In the genomic region with DNA sequence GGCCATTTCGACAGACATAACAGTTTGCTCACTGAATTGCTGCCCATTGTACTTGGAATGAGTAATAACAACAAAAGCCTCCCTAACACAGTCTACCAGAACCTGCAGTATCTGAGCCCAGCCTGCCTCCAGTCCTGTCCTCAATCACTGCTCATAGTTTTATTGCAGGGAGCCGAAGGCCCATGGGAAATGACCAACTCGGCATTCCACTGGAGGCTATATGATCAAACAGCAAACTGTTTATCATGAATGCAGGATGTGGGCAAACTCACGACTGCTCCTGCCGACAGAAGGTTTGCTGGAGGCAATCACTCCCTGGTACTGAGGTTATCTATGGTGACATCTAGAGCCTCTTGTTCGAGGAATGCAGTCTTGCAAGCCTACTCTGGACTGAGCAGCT, we compare ENCODE assay signal across 19 cellular contexts. TPM values are rescaled to one million over a fixed set of nuclear protein-coding genes. Genes with fewer than 3 reads are reported as not detected.
DNase-seq lines count a peak whose midpoint lies in the region; ATAC-seq and TF ChIP-seq lines count a peak whose summit lies in the region.
"Had no signal": no experiment of that assay in that cellular context is flagged by ENCODE, and none has a peak within 500 bp of the region (broad histone marks: within the 10 kb centered on the region; RNA-seq: fewer than 3 reads in every experiment).

No MANE protein-coding gene starts in this region.

- no peaks in the 10 kb centered on the region for H4K20me1 ChIP-seq in DOHH2 (ENCODE audit: control insufficient read depth, insufficient read depth, low read depth, low read length)
- no peaks in the 10 kb centered on the region for H4K20me1 ChIP-seq in PC-3 (ENCODE audit: low read length)

- H3K27me3 ChIP-seq in DOHH2 (ENCODE audit: control insufficient read depth, low read length) (no peaks in the 10 kb centered on the region), PC-3 (ENCODE audit: low read length) (no peaks in the 10 kb centered on the region), colonic mucosa (no peaks in the 10 kb centered on the region), mesendoderm (ENCODE audit: insufficient read depth, low read length, poor library complexity) (no peaks in the 10 kb centered on the region)

- POLR2A ChIA-PET in PC-3 (lab: Charles Lee; ENCODE audit: unreplicated experiment) (no interaction called here), WTC11 (lab: Charles Lee) (no interaction called here)
- POLR2A ChIA-PET in activated CD4-positive, alpha-beta T cell treated with anti-CD3 and anti-CD28 coated beads, Interleukin-2, amount 10 ng/mL, durations not matched to agents 7 days and 5 days (lab: Charles Lee), result no interaction called here

- no peak overlapping the region for H3K23ac ChIP-seq in mesendoderm (ENCODE audit: low read length)

- intact Hi-C loops in PC-3 (cut with micrococcal nuclease), result loop anchor here (2.0 kb wide), 1 partner anchor 22 kb away; no protein-coding TSS in a partner anchor
- intact Hi-C loops in colonic mucosa (cut with DNase I), result no loop called here

- peaks cover 10% of the 10 kb centered on the region for H3K36me3 Mint-ChIP-seq in WTC11
- peaks cover 2% of the 10 kb centered on the region for H3K36me3 Mint-ChIP-seq in activated CD4-positive, alpha-beta T cell treated with anti-CD3 and anti-CD28 coated beads, Interleukin-2, amount 10 ng/mL, durations not matched to agents 7 days and 5 days (ENCODE audit: low read depth)

- H3K4me1 ChIP-seq in DOHH2 (ENCODE audit: control insufficient read depth, low read length), result peaks cover 83% of the 10 kb centered on the region
- peaks cover 71% of the 10 kb centered on the region for H3K4me1 ChIP-seq in PC-3 (ENCODE audit: insufficient read depth, low read length)
- H3K4me1 ChIP-seq in colonic mucosa, result peaks cover 10% of the 10 kb centered on the region
- no peaks in the 10 kb centered on the region for H3K4me1 ChIP-seq in mesendoderm (ENCODE audit: control insufficient read depth, low read depth, low read length)
- H3K4me1 ChIP-seq: esophagus muscularis mucosa had no signal

- H3K4me3 ChIP-seq in DOHH2 (ENCODE audit: low read length) (peak overlapping the region; percentile 59), PC-3 (ENCODE audit: low read length) (0 out of 2 replicates have a peak overlapping the region, but pooled peaks have one; percentile 3), colonic mucosa (no peak overlapping the region), mesendoderm (ENCODE audit: low read length) (no peak overlapping the region)
- H3K4me3 ChIP-seq: esophagus muscularis mucosa, stomach had no signal

- no peak overlapping the region for H4K5ac ChIP-seq in mesendoderm (ENCODE audit: low read length)

- no peaks in the 10 kb centered on the region for H3K9me2 ChIP-seq in DOHH2 (replicated peaks; ENCODE audit: control insufficient read depth, low read length)
- H3K9me2 ChIP-seq in PC-3 (replicated peaks; ENCODE audit: low read length), result no peaks in the 10 kb centered on the region

- no peak overlapping the region for H2BK120ac ChIP-seq in mesendoderm (ENCODE audit: low read depth, low read length)

- H3K27ac ChIP-seq in DOHH2 (ENCODE audit: low read depth, low read length), result peak overlapping the region; percentile 93
- H3K27ac ChIP-seq in PC-3 (ENCODE audit: low read length), result peak overlapping the region; percentile 79
- H3K27ac ChIP-seq in colonic mucosa, result no peak overlapping the region
- no peak overlapping the region for H3K27ac ChIP-seq in mesendoderm (ENCODE audit: low read depth, low read length)
- H3K27ac ChIP-seq: esophagus muscularis mucosa had no signal

- DNase-seq in PC-3 (peak; percentile 89), colonic mucosa (peak; percentile 15), mesendoderm (peak; percentile 59), RKO (ENCODE audit: low spot score) (no peak), WTC11 (ENCODE audit: low spot score) (no peak)
- no peak for DNase-seq in activated CD4-positive, alpha-beta T cell treated with anti-CD3 and anti-CD28 coated beads, Interleukin-2, amount 50 U/mL, for 1 hour
- no peak for DNase-seq in activated CD4-positive, alpha-beta T cell treated with anti-CD3 and anti-CD28 coated beads, Interleukin-2, amount 10 ng/mL, durations not matched to agents 7 days and 5 days
- DNase-seq: activated B cell treated with CpG ODN at 0.5 μM for 24 hours; activated CD8-positive, alpha-beta memory T cell treated with anti-CD3 and anti-CD28 coated beads, Interleukin-2, amount 10 ng/mL, durations not matched to agents 7 days and 5 days; activated gamma-delta T cell; aorta; cortex of kidney; NCI-H1694 treated with DMSO at 0.1 percent for 48 hours; NCI-H510A treated with DMSO at 0.1 percent for 48 hours; stimulated activated CD4-positive, alpha-beta T cell treated with anti-CD3 and anti-CD28 coated beads, Interleukin-15, amount 100 ng/mL, for 24 hours; stomach had no signal

- no peaks in the 10 kb centered on the region for H3K79me1 ChIP-seq in mesendoderm (ENCODE audit: low read length)

- ATAC-seq in PC-3 (peak; percentile 72), WTC11 (no peak)
- ATAC-seq: activated CD8-positive, alpha-beta memory T cell treated with anti-CD3 and anti-CD28 coated beads, Interleukin-2, amount 10 ng/mL, durations not matched to agents 7 days and 5 days; natural killer cell treated with Interleukin-12 subunit alpha and Interleukin-12 subunit beta and Interleukin-15 and Interleukin-18, amount 100 ng/mL, for 72 hours had no signal

- H3K79me2 ChIP-seq in DOHH2 (ENCODE audit: control insufficient read depth, low read length) (no peaks in the 10 kb centered on the region), PC-3 (ENCODE audit: low read length) (no peaks in the 10 kb centered on the region), mesendoderm (ENCODE audit: control insufficient read depth, insufficient read depth, low read length) (no peaks in the 10 kb centered on the region)

- H3K27ac Mint-ChIP-seq in WTC11, result no peak overlapping the region
- H3K27ac Mint-ChIP-seq in activated CD4-positive, alpha-beta T cell treated with anti-CD3 and anti-CD28 coated beads, Interleukin-2, amount 10 ng/mL, durations not matched to agents 7 days and 5 days, result no peak overlapping the region
- H3K27ac Mint-ChIP-seq: activated CD8-positive, alpha-beta memory T cell treated with anti-CD3 and anti-CD28 coated beads, Interleukin-2, amount 10 ng/mL, durations not matched to agents 7 days and 5 days; natural killer cell treated with Interleukin-12 subunit alpha and Interleukin-12 subunit beta and Interleukin-15 and Interleukin-18, amount 100 ng/mL, for 72 hours had no signal

- peaks cover 16% of the 10 kb centered on the region; the same call in 1 of the 2 replicates for H3K9me3 ChIP-seq in DOHH2 (ENCODE audit: control insufficient read depth, insufficient read depth, low read length)
- peaks cover 18% of the 10 kb centered on the region; the same call in 1 of the 2 replicates for H3K9me3 ChIP-seq in PC-3 (ENCODE audit: low read length)
- H3K9me3 ChIP-seq in colonic mucosa, result no peaks in the 10 kb centered on the region

- peak overlapping the region; percentile 90 for H3K4me2 ChIP-seq in DOHH2 (ENCODE audit: low read length)
- peak overlapping the region; percentile 64 for H3K4me2 ChIP-seq in PC-3 (ENCODE audit: low read length)
- H3K4me2 ChIP-seq in mesendoderm (ENCODE audit: low read length), result no peak overlapping the region

- peaks cover 31% of the 10 kb centered on the region for H3K9me3 Mint-ChIP-seq in WTC11
- H3K9me3 Mint-ChIP-seq in activated CD4-positive, alpha-beta T cell treated with anti-CD3 and anti-CD28 coated beads, Interleukin-2, amount 10 ng/mL, durations not matched to agents 7 days and 5 days, result peaks cover 12% of the 10 kb centered on the region

- no peak overlapping the region for H3K18ac ChIP-seq in mesendoderm (ENCODE audit: low read length)

- H3F3A ChIP-seq in DOHH2 (ENCODE audit: control insufficient read depth, insufficient read depth) (peaks cover 49% of the 10 kb centered on the region), PC-3 (ENCODE audit: low read length, unreplicated experiment) (peaks cover 7% of the 10 kb centered on the region)

- no peak for TF ChIP-seq CTCF in DOHH2 (IDR thresholded peaks at IDR 0.05; ENCODE audit: low read depth, low read length, poor library complexity, severe bottlenecking)
- TF ChIP-seq CTCF in PC-3 (conservative IDR thresholded peaks at IDR 0.05; ENCODE audit: low read depth, low read length), result no peak
- TF ChIP-seq CTCF in colonic mucosa (IDR thresholded peaks at IDR 0.05), result no peak
- TF ChIP-seq CTCF in WTC11 (IDR thresholded peaks at IDR 0.05), result no peak

- H3K36me3 ChIP-seq in DOHH2 (ENCODE audit: control insufficient read depth, low read length) (no peaks in the 10 kb centered on the region), PC-3 (ENCODE audit: low read depth, low read length) (no peaks in the 10 kb centered on the region), colonic mucosa (no peaks in the 10 kb centered on the region), mesendoderm (ENCODE audit: control insufficient read depth, insufficient read depth, low read length) (no peaks in the 10 kb centered on the region)
- H3K36me3 ChIP-seq: esophagus muscularis mucosa, stomach had no signal

- H3K4me3 Mint-ChIP-seq in WTC11, result no peak overlapping the region
- no peak overlapping the region for H3K4me3 Mint-ChIP-seq in activated CD4-positive, alpha-beta T cell treated with anti-CD3 and anti-CD28 coated beads, Interleukin-2, amount 10 ng/mL, durations not matched to agents 7 days and 5 days
- H3K4me3 Mint-ChIP-seq: activated CD8-positive, alpha-beta memory T cell treated with anti-CD3 and anti-CD28 coated beads, Interleukin-2, amount 10 ng/mL, durations not matched to agents 7 days and 5 days; natural killer cell treated with Interleukin-12 subunit alpha and Interleukin-12 subunit beta and Interleukin-15 and Interleukin-18, amount 100 ng/mL, for 72 hours had no signal

- H3K4ac ChIP-seq in mesendoderm (ENCODE audit: low read depth, low read length), result no peak overlapping the region

- peaks cover 30% of the 10 kb centered on the region for H3K4me1 Mint-ChIP-seq in WTC11
- no peaks in the 10 kb centered on the region for H3K4me1 Mint-ChIP-seq in activated CD4-positive, alpha-beta T cell treated with anti-CD3 and anti-CD28 coated beads, Interleukin-2, amount 10 ng/mL, durations not matched to agents 7 days and 5 days
- H3K4me1 Mint-ChIP-seq: activated CD8-positive, alpha-beta memory T cell treated with anti-CD3 and anti-CD28 coated beads, Interleukin-2, amount 10 ng/mL, durations not matched to agents 7 days and 5 days had no signal

- no CpG with 5 or more reads among the region's 6 CpGs for WGBS in mesendoderm (ENCODE audit: extremely low coverage, insufficient coverage, low lambda C conversion rate)

- H3K27me3 Mint-ChIP-seq in WTC11 (ENCODE audit: low read depth), result peaks cover 10% of the 10 kb centered on the region; the same call in 1 of the 2 replicates
- peaks cover 21% of the 10 kb centered on the region for H3K27me3 Mint-ChIP-seq in activated CD4-positive, alpha-beta T cell treated with anti-CD3 and anti-CD28 coated beads, Interleukin-2, amount 10 ng/mL, durations not matched to agents 7 days and 5 days

- no peak overlapping the region for H2BK5ac ChIP-seq in mesendoderm (ENCODE audit: low read length)

- H2AFZ ChIP-seq in PC-3 (ENCODE audit: low read length), result 0 out of 2 replicates have a peak overlapping the region, but pooled peaks have one; percentile 10

- CTCF ChIA-PET in PC-3 (lab: Charles Lee), result no interaction called here
- CTCF ChIA-PET in WTC11 (lab: Charles Lee), result interaction anchor here (3.7 kb wide), 1 partner anchor 21 kb away, joined by 15 read pairs; no protein-coding TSS in a partner anchor
- CTCF ChIA-PET in activated CD4-positive, alpha-beta T cell treated with anti-CD3 and anti-CD28 coated beads, Interleukin-2, amount 10 ng/mL, durations not matched to agents 7 days and 5 days (lab: Charles Lee), result no interaction called here

- no peak overlapping the region; the same call in 1 of the 2 replicates for H3K9ac ChIP-seq in PC-3 (ENCODE audit: low read length)
- no peak overlapping the region for H3K9ac ChIP-seq in colonic mucosa (ENCODE audit: low read depth in 2 of 2, low read length in 2 of 2)
- H3K9ac ChIP-seq in mesendoderm (ENCODE audit: low read length), result no peak overlapping the region

- no peak overlapping the region for H2BK15ac ChIP-seq in mesendoderm (replicated peaks; ENCODE audit: low read depth)

- no TSS peak for BruUV-seq in PC-3 (replicated peaks; lab: Mats Ljungman, UMichigan)

- no peak overlapping the region for H3K56ac ChIP-seq in mesendoderm (ENCODE audit: low read length)

- no peak overlapping the region for H4K8ac ChIP-seq in mesendoderm (ENCODE audit: low read depth, low read length)

- no peak overlapping the region for H2AK5ac ChIP-seq in mesendoderm (ENCODE audit: low read length)

RNA-seq across cellular contexts. Expression of a gene that starts 46.3 kb away (rescaled TPM):
- 22.0 and 27.2 TPM in 2 replicates for total RNA-seq in PC-3 (2014; rRNA removed)
- 10 to 100 TPM; 12.4 to 16.4 TPM for total RNA-seq in colonic mucosa
- 50.3 TPM for polyA plus RNA-seq in mesendoderm (2013, experiment 1 of 2)
- polyA plus RNA-seq in mesendoderm (2013, experiment 2 of 2), result 49.8 TPM
- total RNA-seq in WTC11 (2021), result 17.7 to 21.4 TPM (median 17.8 TPM) in 3 replicates
- total RNA-seq in activated CD4-positive, alpha-beta T cell treated with anti-CD3 and anti-CD28 coated beads, Interleukin-2, amount 10 ng/mL, durations not matched to agents 7 days and 5 days, result 10 to 100 TPM; 16.1 to 18.6 TPM

RNA-seq across cellular contexts. Expression of a gene that starts 46.5 kb away (rescaled TPM):
- 24.3 and 26.1 TPM in 2 replicates for total RNA-seq in PC-3 (2014; rRNA removed)
- 10 to 100 TPM; 14.7 to 23.3 TPM for total RNA-seq in colonic mucosa
- polyA plus RNA-seq in mesendoderm (2013, experiment 1 of 2), result 12.8 TPM
- polyA plus RNA-seq in mesendoderm (2013, experiment 2 of 2), result 12.3 TPM
- total RNA-seq in WTC11 (2021), result 31.7 to 34.9 TPM (median 32.6 TPM) in 3 replicates
- total RNA-seq in activated CD4-positive, alpha-beta T cell treated with anti-CD3 and anti-CD28 coated beads, Interleukin-2, amount 10 ng/mL, durations not matched to agents 7 days and 5 days, result 10 to 100 TPM; 41.1 to 43.0 TPM

Comparison
In these comparisons a context has a peak if more than half of its experiments do, and no peak if none do; other contexts are left out.
1. H3K27ac ChIP-seq: peak in DOHH2 (single experiment) and PC-3 (single experiment); none in colonic mucosa (single experiment) and mesendoderm (single experiment).
2. H3K4me3 ChIP-seq: peak in DOHH2 (single experiment) and PC-3 (single experiment); none in colonic mucosa (single experiment) and mesendoderm (single experiment).
3. DNase-seq: peak in PC-3 (single experiment), colonic mucosa (single experiment) and mesendoderm (single experiment); none in RKO (single experiment), activated CD4-positive, alpha-beta T cell treated with anti-CD3 and anti-CD28 coated beads, Interleukin-2, amount 50 U/mL, for 1 hour (single experiment), WTC11 (single experiment) and activated CD4-positive, alpha-beta T cell treated with anti-CD3 and anti-CD28 coated beads, Interleukin-2, amount 10 ng/mL, durations not matched to agents 7 days and 5 days (single experiment).